1 cellular context compared by ENCODE assay signal in the genomic region with DNA sequence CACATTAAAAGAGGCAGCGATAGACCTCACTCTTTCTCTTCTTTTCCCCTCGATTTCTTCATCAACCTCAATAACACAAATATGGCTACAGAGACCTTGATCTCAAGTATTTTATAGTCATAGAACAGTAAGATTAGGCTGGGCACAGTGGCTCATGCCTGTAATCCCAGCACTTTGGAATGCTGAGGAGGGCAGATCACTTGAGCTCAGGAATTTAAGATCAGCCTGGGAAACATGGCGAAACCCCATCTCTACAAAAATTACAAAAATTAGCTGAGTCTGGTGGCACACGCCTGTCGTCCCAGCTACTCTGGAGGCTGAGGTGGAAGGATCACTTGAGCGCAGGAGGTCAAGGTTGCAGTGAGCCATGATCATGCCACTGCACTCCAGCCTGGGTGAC.
TF ChIP-seq lines count a peak whose summit lies in the region.

No MANE protein-coding gene starts in this region.

TF ChIP-seq in A549, 52 proteins besides CTCF, POLR2A, EP300 and RAD21 (continued from another document):
- TF ChIP-seq USF2 (IDR thresholded peaks at IDR 0.05) (no peak), CBX8 (IDR thresholded peaks at IDR 0.05) (no peak), JUNB (IDR thresholded peaks at IDR 0.05) (no peak)
TF ChIP-seq in A549: peak in this region for 0.
